ENCODE assay signal across 26 cellular contexts in genomic region chr5:59554501-59554900, GRCh38.
"Had no signal": no experiment of that assay in that cellular context is flagged by ENCODE, and none has a peak within 500 bp of the region (broad histone marks: within the 10 kb centered on the region; RNA-seq: fewer than 3 reads in every experiment).

No MANE protein-coding gene starts in this region.

- H3K27ac ChIP-seq: dorsolateral prefrontal cortex, esophagus muscularis mucosa, foreskin keratinocyte, hepatocyte, parathyroid adenoma, prostate gland, spleen, testis, tibial nerve, upper lobe of right lung, vagina had no signal

- H3K4me2 ChIP-seq: hepatocyte had no signal

- H3K4me3 ChIP-seq: dorsolateral prefrontal cortex, esophagus muscularis mucosa, hepatocyte, lung, prostate gland, spleen, testis, tibial nerve, upper lobe of right lung, vagina had no signal

- H3K36me3 Mint-ChIP-seq: naive B cell; stimulated activated memory B cell treated with anti-CD40 and anti-IgM and Interleukin-4, amounts not matched to agents 10 μg/mL and 1 μg/mL and 100 μg/mL, for 72 hours had no signal

- H3K4me1 Mint-ChIP-seq: nephron progenitor cell; stimulated activated memory B cell treated with anti-CD40 and anti-IgM and Interleukin-4, amounts not matched to agents 10 μg/mL and 1 μg/mL and 100 μg/mL, for 72 hours; stimulated activated naive CD8-positive, alpha-beta T cell treated with anti-CD3 and anti-CD28 coated beads, Interleukin-15, amount 100 ng/mL, for 72 hours had no signal

- H3K27me3 ChIP-seq: dorsolateral prefrontal cortex, esophagus muscularis mucosa, foreskin keratinocyte, hepatocyte, spleen, testis, tibial nerve, upper lobe of right lung, vagina had no signal

- H3K9me3 Mint-ChIP-seq: nephron progenitor cell; stimulated activated memory B cell treated with anti-CD40 and anti-IgM and Interleukin-4, amounts not matched to agents 10 μg/mL and 1 μg/mL and 100 μg/mL, for 72 hours; stimulated activated naive CD8-positive, alpha-beta T cell treated with anti-CD3 and anti-CD28 coated beads, Interleukin-15, amount 100 ng/mL, for 72 hours had no signal

- H3K27ac Mint-ChIP-seq: nephron progenitor cell; stimulated activated memory B cell treated with anti-CD40 and anti-IgM and Interleukin-4, amounts not matched to agents 10 μg/mL and 1 μg/mL and 100 μg/mL, for 72 hours; stimulated activated naive CD8-positive, alpha-beta T cell treated with anti-CD3 and anti-CD28 coated beads, Interleukin-15, amount 100 ng/mL, for 72 hours had no signal

- H3K79me2 ChIP-seq: hepatocyte, parathyroid adenoma had no signal

- H3K4me3 Mint-ChIP-seq: naive B cell; nephron progenitor cell; stimulated activated memory B cell treated with anti-CD40 and anti-IgM and Interleukin-4, amounts not matched to agents 10 μg/mL and 1 μg/mL and 100 μg/mL, for 72 hours; stimulated activated naive CD8-positive, alpha-beta T cell treated with anti-CD3 and anti-CD28 coated beads, Interleukin-15, amount 100 ng/mL, for 72 hours had no signal

- H3K4me1 ChIP-seq: esophagus muscularis mucosa, foreskin keratinocyte, parathyroid adenoma, prostate gland, spleen, testis, upper lobe of right lung, vagina had no signal

- H3K27me3 Mint-ChIP-seq: naive B cell; stimulated activated memory B cell treated with anti-CD40 and anti-IgM and Interleukin-4, amounts not matched to agents 10 μg/mL and 1 μg/mL and 100 μg/mL, for 72 hours; stimulated activated naive CD8-positive, alpha-beta T cell treated with anti-CD3 and anti-CD28 coated beads, Interleukin-15, amount 100 ng/mL, for 72 hours had no signal

- H3K36me3 ChIP-seq: esophagus muscularis mucosa, prostate gland, spleen, tibial nerve, upper lobe of right lung, vagina had no signal

- ATAC-seq: foreskin keratinocyte; left ventricle myocardium superior; sciatic nerve; stimulated activated memory B cell treated with anti-CD40 and anti-IgM and Interleukin-4, amounts not matched to agents 10 μg/mL and 1 μg/mL and 100 μg/mL, for 72 hours; stimulated activated naive CD8-positive, alpha-beta T cell treated with anti-CD3 and anti-CD28 coated beads, Interleukin-15, amount 100 ng/mL, for 72 hours; upper lobe of right lung had no signal

- DNase-seq: cortex of kidney; dorsolateral prefrontal cortex; effector CD8-positive, alpha-beta T cell; foreskin keratinocyte; head of caudate nucleus; left colon; left ventricle myocardium superior; mesenchymal stem cell; naive B cell; nephron progenitor cell; spleen; stimulated activated CD4-positive, alpha-beta T cell treated with anti-CD3 and anti-CD28 coated beads, Interleukin-15, amount 100 ng/mL, for 24 hours; stimulated activated CD4-positive, alpha-beta T cell treated with anti-CD3 and anti-CD28 coated beads, Interleukin-1b, Interleukin-23, amount 100 ng/mL, for 48 hours; stimulated activated CD4-positive, alpha-beta T cell treated with anti-CD3 and anti-CD28 coated beads, Interleukin-4, amount 100 ng/mL, for 24 hours; stimulated activated naive CD8-positive, alpha-beta T cell treated with anti-CD3 and anti-CD28 coated beads, Interleukin-15, amount 100 ng/mL, for 72 hours; testis; upper lobe of right lung had no signal

- H3K9ac ChIP-seq: parathyroid adenoma had no signal
